ENCODE assay signal across 1 cellular context in genomic region chrX:13165747-13166146, GRCh38.
TF ChIP-seq lines count a peak whose summit lies in the region.

No MANE protein-coding gene starts in this region.

TF ChIP-seq in SK-N-SH, 30 proteins besides CTCF, POLR2A, EP300 and RAD21 (continued from another document):
- TF ChIP-seq REST (IDR thresholded peaks at IDR 0.05; ENCODE audit: low read depth, low read length) = no peak
- no peak for TF ChIP-seq EZH2phosphoT487 (IDR thresholded peaks at IDR 0.05; ENCODE audit: borderline replicate concordance, low read depth)
- TF ChIP-seq SIN3A (IDR thresholded peaks at IDR 0.05; ENCODE audit: borderline replicate concordance, low read depth, low read length) = no peak
TF ChIP-seq in SK-N-SH: peak in this region for 0.
